In the genomic region with DNA sequence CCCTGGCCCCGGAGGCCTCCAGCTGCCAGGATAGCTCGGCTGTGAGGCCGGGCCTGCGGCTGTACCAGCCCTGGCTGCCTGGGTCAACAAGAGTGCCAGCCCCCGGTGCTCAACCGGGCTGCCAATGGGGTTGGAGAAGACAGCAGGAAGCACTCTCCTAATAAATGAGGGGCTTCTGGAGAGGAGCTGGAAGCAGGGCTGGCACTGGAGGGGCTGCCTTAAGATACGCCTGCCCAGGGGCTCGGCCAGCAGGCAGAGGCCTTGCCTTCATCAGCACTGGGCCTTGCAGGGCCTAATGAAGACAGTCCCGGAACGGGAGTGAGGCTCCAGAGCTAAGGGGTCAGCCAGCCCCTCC, we compare ENCODE assay signal across 11 cellular contexts.
DNase-seq lines count a peak whose midpoint lies in the region; ATAC-seq and TF ChIP-seq lines count a peak whose summit lies in the region.
"Had no signal": no experiment of that assay in that cellular context is flagged by ENCODE, and none has a peak within 500 bp of the region (broad histone marks: within the 10 kb centered on the region; RNA-seq: fewer than 3 reads in every experiment).

No MANE protein-coding gene starts in this region.

- H3K9me3 ChIP-seq in CD4-positive, alpha-beta T cell (ENCODE audit: control insufficient read depth, low read length) = no peaks in the 10 kb centered on the region
- no peaks in the 10 kb centered on the region for H3K9me3 ChIP-seq in Loucy (ENCODE audit: insufficient read depth, low read depth, low read length)

- H3K27ac Mint-ChIP-seq in CD4-positive, alpha-beta T cell = no peak overlapping the region
- peak overlapping the region in 3 of 10 donors; percentile 0 to 49 (median 11) for H3K27ac Mint-ChIP-seq in naive thymus-derived CD8-positive, alpha-beta T cell
- H3K27ac Mint-ChIP-seq: activated naive CD8-positive, alpha-beta T cell treated with anti-CD3 and anti-CD28 coated beads, Interleukin-2, amount 10 ng/mL, durations not matched to agents 7 days and 5 days; natural killer cell treated with Interleukin-12 subunit alpha and Interleukin-12 subunit beta and Interleukin-15 and Interleukin-18, amount 100 ng/mL, for 72 hours had no signal

- H4K20me1 ChIP-seq in Loucy (ENCODE audit: insufficient read depth, low read length, poor library complexity, severe bottlenecking) = no peaks in the 10 kb centered on the region

- no peaks in the 10 kb centered on the region for H3K36me3 Mint-ChIP-seq in CD4-positive, alpha-beta T cell (ENCODE audit: low read depth)
- no peaks in the 10 kb centered on the region for H3K36me3 Mint-ChIP-seq in naive thymus-derived CD8-positive, alpha-beta T cell
- H3K36me3 Mint-ChIP-seq: activated naive CD8-positive, alpha-beta T cell treated with anti-CD3 and anti-CD28 coated beads, Interleukin-2, amount 10 ng/mL, durations not matched to agents 7 days and 5 days; natural killer cell treated with Interleukin-12 subunit alpha and Interleukin-12 subunit beta and Interleukin-15 and Interleukin-18, amount 100 ng/mL, for 72 hours had no signal

- no peaks in the 10 kb centered on the region for H3K9me3 Mint-ChIP-seq in CD4-positive, alpha-beta T cell
- H3K9me3 Mint-ChIP-seq in naive thymus-derived CD8-positive, alpha-beta T cell = no peaks in the 10 kb centered on the region
- H3K9me3 Mint-ChIP-seq: activated naive CD8-positive, alpha-beta T cell treated with anti-CD3 and anti-CD28 coated beads, Interleukin-2, amount 10 ng/mL, durations not matched to agents 7 days and 5 days; effector memory CD8-positive, alpha-beta T cell; natural killer cell treated with Interleukin-12 subunit alpha and Interleukin-12 subunit beta and Interleukin-15 and Interleukin-18, amount 100 ng/mL, for 72 hours had no signal

- CTCF ChIA-PET in CD4-positive, alpha-beta T cell (lab: Charles Lee) = interaction anchor here (1.1 to 2.0 kb wide), 2 partner anchors 66 to 444 kb away, joined by 3 to 7 read pairs; no protein-coding TSS in a partner anchor

- H3K4me1 Mint-ChIP-seq in CD4-positive, alpha-beta T cell (ENCODE audit: low read depth) = no peaks in the 10 kb centered on the region
- peaks cover 0 to 19% (median 14%) of the 10 kb centered on the region in 4 donors for H3K4me1 Mint-ChIP-seq in naive thymus-derived CD8-positive, alpha-beta T cell
- H3K4me1 Mint-ChIP-seq: activated naive CD8-positive, alpha-beta T cell treated with anti-CD3 and anti-CD28 coated beads, Interleukin-2, amount 10 ng/mL, durations not matched to agents 7 days and 5 days had no signal

- intact Hi-C loops in CD4-positive, alpha-beta T cell (cut with DNase I, micrococcal nuclease) = loop anchor here (2.0 to 10.0 kb wide), 3 partner anchors 367 to 450 kb away; no protein-coding TSS in a partner anchor

- POLR2A ChIA-PET in CD4-positive, alpha-beta T cell (lab: Charles Lee) = no interaction called here
- POLR2A ChIA-PET in naive thymus-derived CD8-positive, alpha-beta T cell (lab: Charles Lee) = interaction anchor here (1.8 kb wide), 1 partner anchor 16 kb away, joined by 5 read pairs; no protein-coding TSS in a partner anchor

- H3K27me3 ChIP-seq in CD4-positive, alpha-beta T cell (ENCODE audit: control insufficient read depth, insufficient read depth, low read length) = peaks cover 48% of the 10 kb centered on the region
- H3K27me3 ChIP-seq in Loucy (ENCODE audit: insufficient read depth, low read length, poor library complexity, severe bottlenecking) (no peaks in the 10 kb centered on the region), rectal smooth muscle tissue (ENCODE audit: control insufficient read depth, insufficient read depth, low read length) (no peaks in the 10 kb centered on the region)

- no peak overlapping the region for H3K4me3 Mint-ChIP-seq in CD4-positive, alpha-beta T cell
- H3K4me3 Mint-ChIP-seq in naive thymus-derived CD8-positive, alpha-beta T cell = peak overlapping the region in 3 of 10 donors; percentile 68 to 83 (median 73)

- H3K4me2 ChIP-seq in Loucy (ENCODE audit: low read depth, low read length, poor library complexity, severe bottlenecking) = peak overlapping the region; percentile 82

- no peak for ATAC-seq in CD4-positive, alpha-beta T cell (ENCODE audit: poor library complexity)
- no peak for ATAC-seq in naive thymus-derived CD8-positive, alpha-beta T cell

- peaks cover 49% of the 10 kb centered on the region for H3K27me3 Mint-ChIP-seq in CD4-positive, alpha-beta T cell
- H3K27me3 Mint-ChIP-seq in naive thymus-derived CD8-positive, alpha-beta T cell = peaks cover 0 to 31% (median 13%) of the 10 kb centered on the region in 5 donors

- H3K4me3 ChIP-seq in Loucy (ENCODE audit: low read length, poor library complexity, severe bottlenecking) (peak overlapping the region; percentile 64), epithelial cell of proximal tubule (ENCODE audit: low read depth, low read length) (peak overlapping the region; percentile 45), rectal smooth muscle tissue (ENCODE audit: low read length) (peak overlapping the region; percentile 61)

- H3K9me2 ChIP-seq in Loucy (replicated peaks; ENCODE audit: low read depth, low read length) = no peaks in the 10 kb centered on the region

- H3K4me1 ChIP-seq in Loucy (ENCODE audit: insufficient read depth, low read length, poor library complexity, severe bottlenecking) (no peaks in the 10 kb centered on the region), rectal smooth muscle tissue (ENCODE audit: control insufficient read depth, insufficient read depth, low read length) (peaks cover 4% of the 10 kb centered on the region)

- H3K79me2 ChIP-seq in Loucy (ENCODE audit: insufficient read depth, low read length) = no peaks in the 10 kb centered on the region

- no peak for DNase-seq in CD4-positive, alpha-beta T cell
- no peak for DNase-seq in epithelial cell of proximal tubule (ENCODE audit: low read depth)
- no peak for DNase-seq in hepatic stellate cell (ENCODE audit: low spot score)
- no peak for DNase-seq in GM20000 (ENCODE audit: low spot score)
- DNase-seq in naive thymus-derived CD8-positive, alpha-beta T cell = no peak
- no peak for DNase-seq in AML-193 (lab: John Stamatoyannopoulos, UW)

- H3K36me3 ChIP-seq in Loucy (ENCODE audit: insufficient read depth, low read length) (no peaks in the 10 kb centered on the region), rectal smooth muscle tissue (ENCODE audit: control insufficient read depth, insufficient read depth, low read length) (no peaks in the 10 kb centered on the region)

- peak overlapping the region; percentile 86 for H2AFZ ChIP-seq in Loucy (ENCODE audit: low read length)

- no peak overlapping the region for H3K9ac ChIP-seq in Loucy (ENCODE audit: low read depth, low read length, poor library complexity, severe bottlenecking)
- no peak overlapping the region for H3K9ac ChIP-seq in rectal smooth muscle tissue (ENCODE audit: low read length)

- H3F3A ChIP-seq in Loucy (ENCODE audit: low read depth) = no peaks in the 10 kb centered on the region

- H3K27ac ChIP-seq in CD4-positive, alpha-beta T cell (ENCODE audit: low read depth, low read length) = no peak overlapping the region
- no peak overlapping the region for H3K27ac ChIP-seq in rectal smooth muscle tissue (ENCODE audit: low read depth, low read length)

- peak; percentile 41 for TF ChIP-seq CTCF in CD4-positive, alpha-beta T cell (IDR thresholded peaks at IDR 0.05)
- TF ChIP-seq CTCF in Loucy (conservative IDR thresholded peaks at IDR 0.05; ENCODE audit: low read length) = 0 out of 2 replicates have a peak, but pooled peaks have one; percentile 13
- TF ChIP-seq CTCF in epithelial cell of proximal tubule (conservative IDR thresholded peaks at IDR 0.05; ENCODE audit: low read depth, low read length) = no peak
- TF ChIP-seq CTCF in GM20000 (IDR thresholded peaks at IDR 0.05; ENCODE audit: extremely low read depth, missing control alignments) = no peak

Comparison
In these comparisons a context has a peak if more than half of its experiments do, and no peak if none do; other contexts are left out.
1. CTCF ChIP-seq: peak in CD4-positive, alpha-beta T cell (single experiment) and Loucy (single experiment); none in epithelial cell of proximal tubule (single experiment) and GM20000 (single experiment).
2. Peak in every context shown above with its lines, with median percentiles within 50 percentile points of each other: H3K4me3 ChIP-seq.